In the genomic region with DNA sequence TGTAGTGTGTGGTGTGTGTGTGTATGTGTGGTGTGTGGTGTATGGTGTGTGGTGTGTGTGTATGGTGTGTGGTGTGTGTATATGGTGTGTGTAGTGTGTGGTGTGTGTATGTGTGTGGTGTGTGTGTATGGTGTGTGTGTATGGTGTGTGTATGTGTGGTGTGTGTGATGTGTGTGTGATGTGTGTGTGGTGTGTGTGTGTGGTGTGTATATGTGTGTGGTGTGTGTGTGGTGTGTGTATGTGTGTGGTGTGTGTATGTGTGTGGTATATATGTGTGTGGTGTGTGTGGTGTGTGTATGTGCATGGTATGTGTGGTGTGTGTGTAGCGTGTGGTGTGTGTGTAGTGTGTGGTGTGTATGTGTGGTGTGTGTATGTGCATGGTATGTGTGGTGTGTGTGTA, we compare ENCODE assay signal across 2 cellular contexts.
TF ChIP-seq lines count a peak whose summit lies in the region.

No MANE protein-coding gene starts in this region.

TF ChIP-seq in HepG2, 621 proteins besides CTCF, POLR2A, EP300 and RAD21:
- TF ChIP-seq HDAC6 (IDR thresholded peaks at IDR 0.05; ENCODE audit: low read depth, low read length) = no peak
- peak; percentile 86 for TF ChIP-seq ZNF646 (CRISPR knock-in tag; IDR thresholded peaks at IDR 0.05)

TF ChIP-seq in HEK293T, 16 proteins besides CTCF, POLR2A, EP300 and RAD21:
- TF ChIP-seq LEF1 (IDR thresholded peaks at IDR 0.05; ENCODE audit: borderline replicate concordance) (no peak), FOXM1 (IDR thresholded peaks at IDR 0.05; ENCODE audit: borderline replicate concordance) (no peak), NFRKB (IDR thresholded peaks at IDR 0.05) (no peak), TARDBP (IDR thresholded peaks at IDR 0.05) (no peak; the same call in 1 of the 2 replicates), ZNF384 (IDR thresholded peaks at IDR 0.05) (no peak), ARNT (IDR thresholded peaks at IDR 0.05) (no peak), SP1 (IDR thresholded peaks at IDR 0.05) (no peak), SUZ12 (IDR thresholded peaks at IDR 0.05) (no peak), CTBP1 (IDR thresholded peaks at IDR 0.05; ENCODE audit: borderline replicate concordance) (no peak), HDGF (IDR thresholded peaks at IDR 0.05; ENCODE audit: borderline replicate concordance) (no peak), L3MBTL2 (conservative IDR thresholded peaks at IDR 0.05) (no peak), ELF4 (IDR thresholded peaks at IDR 0.05) (no peak), BHLHE40 (IDR thresholded peaks at IDR 0.05; ENCODE audit: borderline replicate concordance) (no peak), FOXA1 (IDR thresholded peaks at IDR 0.05) (no peak), FOXK2 (IDR thresholded peaks at IDR 0.05) (no peak)
- TF ChIP-seq, protein P1, sequence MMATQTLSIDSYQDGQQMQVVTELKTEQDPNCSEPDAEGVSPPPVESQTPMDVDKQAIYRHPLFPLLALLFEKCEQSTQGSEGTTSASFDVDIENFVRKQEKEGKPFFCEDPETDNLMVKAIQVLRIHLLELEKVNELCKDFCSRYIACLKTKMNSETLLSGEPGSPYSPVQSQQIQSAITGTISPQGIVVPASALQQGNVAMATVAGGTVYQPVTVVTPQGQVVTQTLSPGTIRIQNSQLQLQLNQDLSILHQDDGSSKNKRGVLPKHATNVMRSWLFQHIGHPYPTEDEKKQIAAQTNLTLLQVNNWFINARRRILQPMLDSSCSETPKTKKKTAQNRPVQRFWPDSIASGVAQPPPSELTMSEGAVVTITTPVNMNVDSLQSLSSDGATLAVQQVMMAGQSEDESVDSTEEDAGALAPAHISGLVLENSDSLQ (IDR thresholded peaks at IDR 0.05) = no peak
TF ChIP-seq in HEK293T: peak in this region for 0.
